ENCODE assay signal across 9 cellular contexts in genomic region chr3:70531063-70531657, GRCh38.
DNase-seq lines count a peak whose midpoint lies in the region; ATAC-seq, FAIRE-seq and TF ChIP-seq lines count a peak whose summit lies in the region.
"Had no signal": no experiment of that assay in that cellular context is flagged by ENCODE, and none has a peak within 500 bp of the region (broad histone marks: within the 10 kb centered on the region; RNA-seq: fewer than 3 reads in every experiment).

No MANE protein-coding gene starts in this region.

- H3K27me3 Mint-ChIP-seq in glutamatergic neuron (ENCODE audit: unreplicated experiment), result no peaks in the 10 kb centered on the region
- H3K27me3 Mint-ChIP-seq in type B pancreatic cell, result peaks cover 3% of the 10 kb centered on the region

- peaks cover 14% of the 10 kb centered on the region for H3K4me1 Mint-ChIP-seq in glutamatergic neuron (ENCODE audit: low read depth, unreplicated experiment)
- peaks cover 15% of the 10 kb centered on the region for H3K4me1 Mint-ChIP-seq in type B pancreatic cell (ENCODE audit: unreplicated experiment)

- TF ChIP-seq POLR2A in A549 (IDR thresholded peaks at IDR 0.05; ENCODE audit: low read length), result no peak

- no peaks in the 10 kb centered on the region for H3K9me3 ChIP-seq in A549

- WGBS in A549 (ENCODE audit: missing lambda C conversion rate), result 24% methylated on average over 4 of the region's 4 CpGs

- ATAC-seq in A549 (peak in 1 of 2 experiments; percentile 48; a peak in 1 of 6 replicates), GM18868 (IDR thresholded peaks at IDR 0.05; ENCODE audit: unreplicated experiment) (no peak), GM19397 (IDR thresholded peaks at IDR 0.05; ENCODE audit: unreplicated experiment) (no peak)

- H3K27ac Mint-ChIP-seq in glutamatergic neuron (ENCODE audit: unreplicated experiment) (no peak overlapping the region), type B pancreatic cell (no peak overlapping the region)
- H3K27ac Mint-ChIP-seq: stimulated activated naive CD8-positive, alpha-beta T cell treated with anti-CD3 and anti-CD28 coated beads, Interleukin-15, Interleukin-2, amounts not matched to agents 100 ng/mL and 50 ng/mL, for 24 hours had no signal

- CTCF ChIA-PET in A549 (lab: Yijun Ruan, JAX), result interaction anchor here (0.6 to 2.3 kb wide), 8 partner anchors 10 to 1122 kb away, joined by 3 to 6 read pairs (median 3); no protein-coding TSS in a partner anchor

- peak; percentile 82 for TF ChIP-seq CTCF in A549 (IDR thresholded peaks at IDR 0.05)
- peak; percentile 13; the same call in 1 of the 2 replicates for TF ChIP-seq CTCF in GM12874 (IDR thresholded peaks at IDR 0.05; ENCODE audit: insufficient read depth, low read depth, low read length)
- TF ChIP-seq CTCF in glutamatergic neuron (IDR thresholded peaks at IDR 0.05; ENCODE audit: partially characterized antibody, unreplicated experiment), result peak; percentile 79
- TF ChIP-seq CTCF in type B pancreatic cell (conservative IDR thresholded peaks at IDR 0.05), result peak; percentile 86

- H3K4me3 Mint-ChIP-seq in glutamatergic neuron (ENCODE audit: unreplicated experiment) (no peak overlapping the region), type B pancreatic cell (no peak overlapping the region)
- H3K4me3 Mint-ChIP-seq: stimulated activated naive CD8-positive, alpha-beta T cell treated with anti-CD3 and anti-CD28 coated beads, Interleukin-15, Interleukin-2, amounts not matched to agents 100 ng/mL and 50 ng/mL, for 24 hours had no signal

- peak; percentile 21 to 42 for DNase-seq in A549 (ENCODE audit: low read depth in 1 of 2, low spot score in 1 of 2)
- peak; percentile 20 for DNase-seq in SKM-1 (lab: John Stamatoyannopoulos, UW; ENCODE audit: unreplicated experiment)
- DNase-seq in glutamatergic neuron, result no peak
- no peak for DNase-seq in type B pancreatic cell (ENCODE audit: extremely low spot score, unreplicated experiment)
- DNase-seq in activated CD4-positive, alpha-beta T cell treated with anti-CD3 and anti-CD28 coated beads, Interleukin-2, amount 50 U/mL, for 4 hours, result no peak

- no peaks in the 10 kb centered on the region for H3K9me3 Mint-ChIP-seq in glutamatergic neuron (ENCODE audit: unreplicated experiment)
- no peaks in the 10 kb centered on the region for H3K9me3 Mint-ChIP-seq in type B pancreatic cell
- H3K9me3 Mint-ChIP-seq: stimulated activated naive CD8-positive, alpha-beta T cell treated with anti-CD3 and anti-CD28 coated beads, Interleukin-15, Interleukin-2, amounts not matched to agents 100 ng/mL and 50 ng/mL, for 24 hours had no signal

- H3K27ac ChIP-seq in A549, result no peak overlapping the region

- no peaks in the 10 kb centered on the region for H3K36me3 Mint-ChIP-seq in glutamatergic neuron (ENCODE audit: unreplicated experiment)
- no peaks in the 10 kb centered on the region for H3K36me3 Mint-ChIP-seq in type B pancreatic cell

- no peak overlapping the region for H3K4me3 ChIP-seq in A549

- TF ChIP-seq EP300 in A549 (IDR thresholded peaks at IDR 0.05), result no peak

- POLR2A ChIA-PET in A549 (lab: Yijun Ruan, JAX), result no interaction called here

- no peak overlapping the region for H3K4me2 ChIP-seq in A549

- TF ChIP-seq RAD21 in A549 (conservative IDR thresholded peaks at IDR 0.05 in 1 of 2, IDR thresholded peaks at IDR 0.05 in 1 of 2), result peak; percentile 68 to 80

- no peaks in the 10 kb centered on the region for H3K4me1 ChIP-seq in A549

- FAIRE-seq in A549 (lab: Jason Lieb, UNC), result no peak

TF ChIP-seq in A549, 52 proteins besides CTCF, POLR2A, EP300 and RAD21:
- no peak for TF ChIP-seq SREBF2 (IDR thresholded peaks at IDR 0.05)
- peak; percentile 82 for TF ChIP-seq SMC3 (IDR thresholded peaks at IDR 0.05)
- TF ChIP-seq GATA3 (IDR thresholded peaks at IDR 0.05; ENCODE audit: borderline replicate concordance), result no peak
TF ChIP-seq in A549: peak in this region for 1.

Comparison
In these comparisons a context has a peak if more than half of its experiments do, and no peak if none do; other contexts are left out.
1. DNase-seq: peak in A549 (2 of 2) and SKM-1 (single experiment); none in glutamatergic neuron (single experiment), type B pancreatic cell (single experiment) and activated CD4-positive, alpha-beta T cell treated with anti-CD3 and anti-CD28 coated beads, Interleukin-2, amount 50 U/mL, for 4 hours (0 of 2).
2. CTCF ChIP-seq: peak in every context shown above with its lines; median percentile 86 in type B pancreatic cell; 82 in A549; 79 in glutamatergic neuron; 13 in GM12874.